In genomic region chr22:28978158-28978557, GRCh38 we compare ENCODE assay signal across 12 cellular contexts.
DNase-seq lines count a peak whose midpoint lies in the region; ATAC-seq, FAIRE-seq and TF ChIP-seq lines count a peak whose summit lies in the region.
"Had no signal": no experiment of that assay in that cellular context is flagged by ENCODE, and none has a peak within 500 bp of the region (broad histone marks: within the 10 kb centered on the region; RNA-seq: fewer than 3 reads in every experiment).

No MANE protein-coding gene starts in this region.

- DNase-seq in HT-29 (ENCODE audit: low spot score), result peak; percentile 59
- DNase-seq in K562 (ENCODE audit: extremely low read depth in 1 of 4, low spot score in 3 of 4), result peak in 1 of 4 experiments; percentile 8
- DNase-seq in iris pigment epithelial cell (ENCODE audit: low read depth), result peak; percentile 67
- DNase-seq in stimulated activated effector memory CD8-positive, alpha-beta T cell treated with anti-CD3 and anti-CD28 coated beads, Interleukin-12 subunit alpha, Interleukin-12 subunit beta, amount 100 ng/mL, for 72 hours (ENCODE audit: low spot score in 2 of 2), result no peak
- no peak for DNase-seq in activated T-cell treated with anti-CD3 and anti-CD28 coated beads for 4 hours
- no peak for DNase-seq in SW 1271 (lab: John Stamatoyannopoulos, UW)
- DNase-seq: activated CD4-positive, CD25-positive, alpha-beta regulatory T cell; NCI-H526; transverse colon had no signal

- no peak overlapping the region for H3K4me3 Mint-ChIP-seq in stimulated activated effector memory CD8-positive, alpha-beta T cell treated with anti-CD3 and anti-CD28 coated beads, Interleukin-12 subunit alpha, Interleukin-12 subunit beta, amount 100 ng/mL, for 72 hours
- H3K4me3 Mint-ChIP-seq: activated naive CD8-positive, alpha-beta T cell had no signal

- H3K36me3 ChIP-seq in K562 (ENCODE audit: control insufficient read depth, insufficient read depth, low read length) (no peaks in the 10 kb centered on the region), gastroesophageal sphincter (no peaks in the 10 kb centered on the region)
- H3K36me3 ChIP-seq: transverse colon had no signal

- TF ChIP-seq POLR2A in K562 (conservative IDR thresholded peaks at IDR 0.05) (no peak), gastroesophageal sphincter (IDR thresholded peaks at IDR 0.05) (no peak)

- H3K27ac ChIP-seq in K562 (ENCODE audit: extremely low read depth, low read depth, low read length) (no peak overlapping the region), gastroesophageal sphincter (peak overlapping the region in 1 of 4 donors; percentile 45)
- H3K27ac ChIP-seq: transverse colon had no signal

- H3K27ac Mint-ChIP-seq in stimulated activated effector memory CD8-positive, alpha-beta T cell treated with anti-CD3 and anti-CD28 coated beads, Interleukin-12 subunit alpha, Interleukin-12 subunit beta, amount 100 ng/mL, for 72 hours, result no peak overlapping the region
- H3K27ac Mint-ChIP-seq: activated naive CD8-positive, alpha-beta T cell had no signal

- TF ChIP-seq RAD21 in K562 (CRISPR knock-in tag; conservative IDR thresholded peaks at IDR 0.05 in 1 of 2, IDR thresholded peaks at IDR 0.05 in 1 of 2), result no peak

- H3K9me1 ChIP-seq in K562 (ENCODE audit: control insufficient read depth, insufficient read depth, low read length), result no peaks in the 10 kb centered on the region

- no peaks in the 10 kb centered on the region for H3K9me3 Mint-ChIP-seq in stimulated activated effector memory CD8-positive, alpha-beta T cell treated with anti-CD3 and anti-CD28 coated beads, Interleukin-12 subunit alpha, Interleukin-12 subunit beta, amount 100 ng/mL, for 72 hours

- ATAC-seq in K562 (no peak), gastroesophageal sphincter (no peak), GM18498 (IDR thresholded peaks at IDR 0.05; ENCODE audit: unreplicated experiment) (no peak)
- ATAC-seq in stimulated activated effector memory CD8-positive, alpha-beta T cell treated with anti-CD3 and anti-CD28 coated beads, Interleukin-12 subunit alpha, Interleukin-12 subunit beta, amount 100 ng/mL, for 72 hours, result peak; percentile 56

- WGBS in K562 (ENCODE audit: insufficient coverage, low coverage, missing lambda C conversion rate), result 26% methylated on average over 6 of the region's 6 CpGs
- 14 to 46% methylated on average over 6 of the region's 6 CpGs for WGBS in gastroesophageal sphincter (ENCODE audit: low coverage in 1 of 2), 2 donors

- no peak for TF ChIP-seq CTCF in K562 (IDR thresholded peaks at IDR 0.05 in 2 of 3, conservative IDR thresholded peaks at IDR 0.05 in 1 of 3; ENCODE audit: insufficient read depth in 2 of 3, low read depth in 1 of 3, low read length in 3 of 3)
- no peak for TF ChIP-seq CTCF in gastroesophageal sphincter (IDR thresholded peaks at IDR 0.05)

- intact Hi-C loops in K562 (cut with micrococcal nuclease), result no loop called here

- H3K36me3 Mint-ChIP-seq in stimulated activated effector memory CD8-positive, alpha-beta T cell treated with anti-CD3 and anti-CD28 coated beads, Interleukin-12 subunit alpha, Interleukin-12 subunit beta, amount 100 ng/mL, for 72 hours, result no peaks in the 10 kb centered on the region

- H4K20me1 ChIP-seq in K562 (replicated peaks; ENCODE audit: control insufficient read depth, insufficient read depth, low read length), result 0 out of 2 replicates have a peak, but pooled peaks cover 3% of the 10 kb centered on the region

- no peak overlapping the region for H3K9ac ChIP-seq in K562 (ENCODE audit: insufficient read depth in 1 of 2, low read depth in 2 of 2, low read length in 2 of 2)

- peaks cover 5% of the 10 kb centered on the region for H3K4me1 Mint-ChIP-seq in stimulated activated effector memory CD8-positive, alpha-beta T cell treated with anti-CD3 and anti-CD28 coated beads, Interleukin-12 subunit alpha, Interleukin-12 subunit beta, amount 100 ng/mL, for 72 hours

- no peak overlapping the region for H3K4me2 ChIP-seq in K562 (ENCODE audit: insufficient read depth, low read length)

- H3K27me3 ChIP-seq in K562 (ENCODE audit: control insufficient read depth in 2 of 2, insufficient read depth in 2 of 2, low read length in 2 of 2), result no peaks in the 10 kb centered on the region
- no peaks in the 10 kb centered on the region for H3K27me3 ChIP-seq in gastroesophageal sphincter
- H3K27me3 ChIP-seq: transverse colon had no signal

- H3K4me3 ChIP-seq in K562 (no peak overlapping the region), gastroesophageal sphincter (no peak overlapping the region)

- H3K9me3 ChIP-seq in K562 (replicated peaks; ENCODE audit: control insufficient read depth, insufficient read depth, low read depth, low read length) (no peaks in the 10 kb centered on the region), gastroesophageal sphincter (no peaks in the 10 kb centered on the region)
- H3K9me3 ChIP-seq: transverse colon had no signal

- in situ Hi-C loops in K562 (cut with MboI), result no loop called here

- no peaks in the 10 kb centered on the region for H3K79me2 ChIP-seq in K562 (ENCODE audit: control insufficient read depth, insufficient read depth, low read length)

- peaks cover 0 to 7% of the 10 kb centered on the region in 2 experiments; a peak in 3 of 5 replicates for H3K4me1 ChIP-seq in K562 (replicated peaks in 1 of 2; ENCODE audit: control insufficient read depth in 2 of 2, insufficient read depth in 2 of 2, low read length in 2 of 2)
- peaks cover 0 to 27% (median 12%) of the 10 kb centered on the region in 3 donors for H3K4me1 ChIP-seq in gastroesophageal sphincter

- no peak overlapping the region for H2AFZ ChIP-seq in K562 (ENCODE audit: low read depth, low read length)

- POLR2A ChIA-PET in K562 (lab: Yijun Ruan, JAX), result no interaction called here

- FAIRE-seq in K562 (lab: Jason Lieb, UNC), result no peak

- TF ChIP-seq EP300 in K562 (IDR thresholded peaks at IDR 0.05; ENCODE audit: low read length) (no peak), gastroesophageal sphincter (IDR thresholded peaks at IDR 0.05) (no peak)

- no TSS peak for BruUV-seq in K562 (replicated peaks; lab: Mats Ljungman, UMichigan)

- CTCF ChIA-PET in K562 (lab: Yijun Ruan, JAX; ENCODE audit: low intra/inter-chr PET ratio), result no interaction called here

TF ChIP-seq in K562, 482 proteins besides CTCF, POLR2A, EP300 and RAD21:
- TF ChIP-seq CLOCK (CRISPR knock-in tag; IDR thresholded peaks at IDR 0.05; ENCODE audit: borderline replicate concordance) (no peak), SAFB2 (IDR thresholded peaks at IDR 0.05; ENCODE audit: borderline replicate concordance, low read depth, low read length, severe bottlenecking) (no peak), MEF2A (IDR thresholded peaks at IDR 0.05; ENCODE audit: control insufficient read depth, low read depth, low read length) (0 out of 2 replicates have a peak, but pooled peaks have one; percentile 16)
TF ChIP-seq in K562: peak in this region for 1.

Comparison
In these comparisons a context has a peak if more than half of its experiments do, and no peak if none do; other contexts are left out.
1. DNase-seq: peak in HT-29 (single experiment) and iris pigment epithelial cell (single experiment); none in stimulated activated effector memory CD8-positive, alpha-beta T cell treated with anti-CD3 and anti-CD28 coated beads, Interleukin-12 subunit alpha, Interleukin-12 subunit beta, amount 100 ng/mL, for 72 hours (0 of 2), activated T-cell treated with anti-CD3 and anti-CD28 coated beads for 4 hours (single experiment) and SW 1271 (0 of 2).